20 cellular contexts compared by ENCODE assay signal in the genomic region with DNA sequence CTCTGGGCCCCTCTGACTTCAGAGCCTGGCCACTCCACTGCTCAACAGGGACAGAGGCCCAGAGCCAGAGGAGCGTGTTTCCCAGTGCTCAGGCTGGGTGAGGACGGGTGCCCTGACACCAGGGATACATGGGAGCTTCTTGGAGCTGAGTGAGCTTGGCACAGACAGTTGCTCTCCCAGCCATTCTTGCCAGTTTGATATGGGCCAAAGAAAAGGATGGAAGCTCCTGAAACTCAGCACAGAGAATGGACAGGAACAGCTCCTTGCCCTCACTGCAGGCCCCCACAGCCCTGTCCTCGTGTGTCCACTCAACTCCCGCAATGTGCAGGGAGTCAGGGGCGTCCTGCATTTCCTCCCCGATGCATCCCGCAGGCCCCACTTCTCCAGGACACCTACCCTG. TPM values are rescaled to one million over a fixed set of nuclear protein-coding genes. Genes with fewer than 3 reads are reported as not detected.
"Had no signal": no experiment of that assay in that cellular context is flagged by ENCODE, and none has a peak within 500 bp of the region (broad histone marks: within the 10 kb centered on the region; RNA-seq: fewer than 3 reads in every experiment).

No MANE protein-coding gene starts in this region.

- H3K27ac Mint-ChIP-seq: activated CD4-positive, alpha-beta T cell treated with anti-CD3 and anti-CD28 coated beads, Interleukin-2, amount 10 ng/mL, durations not matched to agents 7 days and 5 days; activated naive CD8-positive, alpha-beta T cell treated with anti-CD3 and anti-CD28 coated beads, Interleukin-2, amount 50 U/mL, for 24 hours; activated T-helper 1 cell treated with anti-CD3 and anti-CD28 coated beads, Interleukin-12 subunit alpha, Interleukin-12 subunit beta, Interleukin-2, Interleukin-4 antibody, amounts not matched to agents 30 ng/mL and 10 ng/mL and 1 ng/mL, durations not matched to agents 14 hours and 24 hours and 36 hours; stimulated activated naive B cell treated with anti-CD40 and anti-IgM and Interleukin-4, amounts not matched to agents 10 μg/mL and 1 μg/mL and 100 μg/mL, for 72 hours; T-helper 1 cell treated with Interleukin-12 subunit alpha and Interleukin-12 subunit beta and Interleukin-4 antibody, amounts not matched to agents 30 μg/mL and 1 μg/mL, for 36 hours had no signal

- H3K4me3 Mint-ChIP-seq: activated CD4-positive, alpha-beta T cell treated with anti-CD3 and anti-CD28 coated beads, Interleukin-2, amount 10 ng/mL, durations not matched to agents 7 days and 5 days; activated naive CD8-positive, alpha-beta T cell treated with anti-CD3 and anti-CD28 coated beads, Interleukin-2, amount 50 U/mL, for 24 hours; activated T-helper 1 cell treated with anti-CD3 and anti-CD28 coated beads, Interleukin-12 subunit alpha, Interleukin-12 subunit beta, Interleukin-2, Interleukin-4 antibody, amounts not matched to agents 30 ng/mL and 10 ng/mL and 1 ng/mL, durations not matched to agents 14 hours and 24 hours and 36 hours; brain; immature natural killer cell; stimulated activated naive B cell treated with anti-CD40 and anti-IgM and Interleukin-4, amounts not matched to agents 10 μg/mL and 1 μg/mL and 100 μg/mL, for 72 hours; T-helper 1 cell treated with Interleukin-12 subunit alpha and Interleukin-12 subunit beta and Interleukin-4 antibody, amounts not matched to agents 30 μg/mL and 1 μg/mL, for 36 hours had no signal

- H3K4me1 ChIP-seq: gastrocnemius medialis, psoas muscle had no signal

- DNase-seq: activated CD4-positive, alpha-beta T cell treated with anti-CD3 and anti-CD28 coated beads, Interleukin-2, amount 10 ng/mL, durations not matched to agents 7 days and 5 days; activated naive CD4-positive, alpha-beta T cell treated with Interleukin-2 at 50 U/mL for 16 hours; activated naive CD8-positive, alpha-beta T cell treated with anti-CD3 and anti-CD28 coated beads, Interleukin-2, amount 50 U/mL, for 24 hours; anterior cingulate cortex; central memory CD4-positive, alpha-beta T cell; gastrocnemius medialis; immature natural killer cell; left colon; midbrain; psoas muscle; right lobe of liver; stimulated activated CD4-positive, alpha-beta T cell treated with anti-CD3 and anti-CD28 coated beads, Interleukin-4, amount 100 ng/mL, for 4 hours; stimulated activated naive B cell treated with anti-CD40 and anti-IgM and Interleukin-4, amounts not matched to agents 10 μg/mL and 1 μg/mL and 100 μg/mL, for 72 hours had no signal

- H3K9me3 ChIP-seq: gastrocnemius medialis, psoas muscle, right lobe of liver, SJSA1 had no signal

- H3K4me1 Mint-ChIP-seq: stimulated activated naive B cell treated with anti-CD40 and anti-IgM and Interleukin-4, amounts not matched to agents 10 μg/mL and 1 μg/mL and 100 μg/mL, for 72 hours had no signal

- H3K9me3 Mint-ChIP-seq: activated CD4-positive, alpha-beta T cell treated with anti-CD3 and anti-CD28 coated beads, Interleukin-2, amount 10 ng/mL, durations not matched to agents 7 days and 5 days; activated naive CD8-positive, alpha-beta T cell treated with anti-CD3 and anti-CD28 coated beads, Interleukin-2, amount 50 U/mL, for 24 hours; activated T-helper 1 cell treated with anti-CD3 and anti-CD28 coated beads, Interleukin-12 subunit alpha, Interleukin-12 subunit beta, Interleukin-2, Interleukin-4 antibody, amounts not matched to agents 30 ng/mL and 10 ng/mL and 1 ng/mL, durations not matched to agents 14 hours and 24 hours and 36 hours; brain; immature natural killer cell; stimulated activated naive B cell treated with anti-CD40 and anti-IgM and Interleukin-4, amounts not matched to agents 10 μg/mL and 1 μg/mL and 100 μg/mL, for 72 hours; T-helper 1 cell treated with Interleukin-12 subunit alpha and Interleukin-12 subunit beta and Interleukin-4 antibody, amounts not matched to agents 30 μg/mL and 1 μg/mL, for 36 hours had no signal

- H3K27me3 ChIP-seq: gastrocnemius medialis, right lobe of liver, SJSA1 had no signal

- ATAC-seq: activated CD4-positive, CD25-positive, alpha-beta regulatory T cell treated with anti-CD3 and anti-CD28 coated beads, Interleukin-2, amount 50 U/mL, for 24 hours; activated naive CD8-positive, alpha-beta T cell treated with anti-CD3 and anti-CD28 coated beads, Interleukin-2, amount 50 U/mL, for 24 hours; gastrocnemius medialis; left colon; psoas muscle; right lobe of liver; stimulated activated naive B cell treated with anti-CD40 and anti-IgM and Interleukin-4, amounts not matched to agents 10 μg/mL and 1 μg/mL and 100 μg/mL, for 72 hours had no signal

- H3K27me3 Mint-ChIP-seq: activated CD4-positive, alpha-beta T cell treated with anti-CD3 and anti-CD28 coated beads, Interleukin-2, amount 10 ng/mL, durations not matched to agents 7 days and 5 days; activated naive CD8-positive, alpha-beta T cell treated with anti-CD3 and anti-CD28 coated beads, Interleukin-2, amount 50 U/mL, for 24 hours; brain; stimulated activated naive B cell treated with anti-CD40 and anti-IgM and Interleukin-4, amounts not matched to agents 10 μg/mL and 1 μg/mL and 100 μg/mL, for 72 hours had no signal

- H3K4me3 ChIP-seq: coronary artery, gastrocnemius medialis, lung, psoas muscle, right lobe of liver, SJSA1 had no signal

- H3K27ac ChIP-seq: coronary artery, gastrocnemius medialis, psoas muscle, right lobe of liver, SJSA1 had no signal

RNA-seq across cellular contexts. Expression of gene NSG1, which starts 38.8 kb away (rescaled TPM):
- total RNA-seq: SJSA1 had no signal
